ENCODE assay signal across 9 cellular contexts in the genomic region with DNA sequence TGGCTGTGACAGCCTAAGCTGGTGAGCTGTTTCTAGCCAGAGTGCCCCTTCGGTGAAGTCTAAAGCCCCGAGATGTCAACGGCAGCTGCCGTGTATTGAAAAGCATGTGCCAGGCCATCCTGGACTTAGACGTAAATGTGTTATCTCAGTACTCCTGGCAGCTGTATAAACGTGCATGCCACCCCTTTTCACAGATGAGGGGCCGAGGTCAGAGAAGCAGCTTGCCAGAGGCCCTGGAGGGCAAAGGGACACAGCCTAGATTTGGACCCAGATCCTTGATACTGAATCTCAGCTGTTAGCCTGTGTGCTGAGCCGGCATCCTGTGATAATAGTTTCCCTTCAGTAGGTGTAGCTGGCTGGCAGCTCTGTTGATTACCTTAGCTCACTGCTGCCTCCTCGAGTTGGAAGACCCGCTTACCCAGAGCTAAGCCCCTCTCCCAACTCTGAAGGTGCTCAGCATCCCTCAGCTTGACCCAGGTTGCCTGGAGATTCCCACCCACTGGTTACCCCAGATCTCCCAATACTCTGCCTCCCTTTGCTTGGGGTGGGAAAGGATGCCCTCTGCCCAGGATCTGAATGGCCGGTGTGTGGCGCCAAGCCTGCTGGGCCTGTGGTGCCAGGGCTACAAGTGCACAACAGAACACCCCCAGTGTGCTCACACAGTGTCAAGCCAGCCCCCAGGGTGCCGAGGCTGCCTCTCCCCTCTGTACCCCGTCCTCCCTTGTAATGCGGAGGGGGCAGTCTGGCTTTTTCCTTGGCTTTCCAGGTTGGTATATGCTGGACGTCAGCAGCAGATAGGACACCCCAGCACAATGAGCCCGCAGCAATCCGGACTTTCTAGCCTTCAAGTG. TPM values are rescaled to one million over a fixed set of nuclear protein-coding genes. Genes with fewer than 3 reads are reported as not detected.
A peak's percentile ranks its signal among the peaks of the same experiment; 100 is the strongest.
DNase-seq lines count a peak whose midpoint lies in the region; ATAC-seq and TF ChIP-seq lines count a peak whose summit lies in the region.
"Had no signal": no experiment of that assay in that cellular context is flagged by ENCODE, and none has a peak within 500 bp of the region (broad histone marks: within the 10 kb centered on the region; RNA-seq: fewer than 3 reads in every experiment).

No MANE protein-coding gene starts in this region.

- H3K4me1 Mint-ChIP-seq in Calu3 (ENCODE audit: low read depth, unreplicated experiment) (no peaks in the 10 kb centered on the region), MCF 10A (ENCODE audit: insufficient read depth, unreplicated experiment) (peaks cover 4% of the 10 kb centered on the region)
- peaks cover 7 to 11% of the 10 kb centered on the region in 2 donors for H3K4me1 Mint-ChIP-seq in stimulated activated naive B cell treated with anti-CD40 and anti-IgM and Interleukin-4, amounts not matched to agents 10 μg/mL and 1 μg/mL and 100 μg/mL, for 72 hours

- H3K4me3 Mint-ChIP-seq in Calu3 (ENCODE audit: low read depth, unreplicated experiment) (peak overlapping the region; percentile 83), MCF 10A (ENCODE audit: unreplicated experiment) (peak overlapping the region; percentile 75)
- peak overlapping the region; percentile 88 to 89 for H3K4me3 Mint-ChIP-seq in stimulated activated naive B cell treated with anti-CD40 and anti-IgM and Interleukin-4, amounts not matched to agents 10 μg/mL and 1 μg/mL and 100 μg/mL, for 72 hours

- peak; percentile 52 for DNase-seq in Calu3
- peak; percentile 52 for DNase-seq in SW480 (ENCODE audit: low spot score)
- DNase-seq in MCF 10A (ENCODE audit: unreplicated experiment): peak; percentile 67
- peak; percentile 58 for DNase-seq in left lobe of liver (ENCODE audit: low spot score)
- DNase-seq in stimulated activated naive B cell treated with anti-CD40 and anti-IgM and Interleukin-4, amounts not matched to agents 10 μg/mL and 1 μg/mL and 100 μg/mL, for 72 hours: no peak
- no peak for DNase-seq in pons (ENCODE audit: low spot score)

- H3K9me3 Mint-ChIP-seq in Calu3 (ENCODE audit: low read depth, unreplicated experiment) (no peaks in the 10 kb centered on the region), MCF 10A (ENCODE audit: unreplicated experiment) (no peaks in the 10 kb centered on the region)
- no peaks in the 10 kb centered on the region for H3K9me3 Mint-ChIP-seq in stimulated activated naive B cell treated with anti-CD40 and anti-IgM and Interleukin-4, amounts not matched to agents 10 μg/mL and 1 μg/mL and 100 μg/mL, for 72 hours

- ATAC-seq in HG02840 (IDR thresholded peaks at IDR 0.05; ENCODE audit: low FRiP score, unreplicated experiment) (peak; percentile 3), left lobe of liver (peak; percentile 30), HG02884 (IDR thresholded peaks at IDR 0.05; ENCODE audit: unreplicated experiment) (no peak)
- peak; percentile 11 to 25 for ATAC-seq in stimulated activated naive B cell treated with anti-CD40 and anti-IgM and Interleukin-4, amounts not matched to agents 10 μg/mL and 1 μg/mL and 100 μg/mL, for 72 hours (replicated peaks)

- H3K27me3 Mint-ChIP-seq in Calu3 (ENCODE audit: unreplicated experiment) (no peaks in the 10 kb centered on the region), MCF 10A (ENCODE audit: insufficient read depth, unreplicated experiment) (no peaks in the 10 kb centered on the region)
- H3K27me3 Mint-ChIP-seq in stimulated activated naive B cell treated with anti-CD40 and anti-IgM and Interleukin-4, amounts not matched to agents 10 μg/mL and 1 μg/mL and 100 μg/mL, for 72 hours: no peaks in the 10 kb centered on the region

- POLR2A ChIA-PET in MCF 10A (lab: Yijun Ruan, JAX): interaction anchor here (1.0 to 5.8 kb wide), 17 partner anchors 7 to 299 kb away, joined by 3 to 128 read pairs (median 15); a partner anchor contains a TSS

- TF ChIP-seq CTCF in Calu3 (IDR thresholded peaks at IDR 0.05; ENCODE audit: unreplicated experiment): peak; percentile 56
- TF ChIP-seq CTCF in MCF 10A (IDR thresholded peaks at IDR 0.05; ENCODE audit: unreplicated experiment): peak; percentile 58

- H3K27ac Mint-ChIP-seq in Calu3 (ENCODE audit: unreplicated experiment) (no peak overlapping the region), MCF 10A (ENCODE audit: low read depth, unreplicated experiment) (peak overlapping the region; percentile 75)
- H3K27ac Mint-ChIP-seq in stimulated activated naive B cell treated with anti-CD40 and anti-IgM and Interleukin-4, amounts not matched to agents 10 μg/mL and 1 μg/mL and 100 μg/mL, for 72 hours: peak overlapping the region; percentile 96

- BruUV-seq in Calu3 (replicated peaks; lab: Mats Ljungman, UMichigan) (no TSS peak), MCF 10A (replicated peaks; lab: Mats Ljungman, UMichigan) (no TSS peak)

- CTCF ChIA-PET in Calu3 (lab: Charles Lee) (interaction anchor here (0.6 to 3.2 kb wide), 6 partner anchors 18 to 770 kb away, joined by 3 to 58 read pairs (median 8); no protein-coding TSS in a partner anchor), MCF 10A (lab: Yijun Ruan, JAX) (interaction anchor here (0.6 to 6.0 kb wide), 16 partner anchors 9 to 430 kb away, joined by 3 to 36 read pairs (median 5); no protein-coding TSS in a partner anchor)

- intact Hi-C loops in Calu3 (cut with micrococcal nuclease; ENCODE audit: unreplicated experiment) (no loop called here), MCF 10A (cut with micrococcal nuclease) (loop anchor here (1.0 kb wide), 1 partner anchor 23 kb away; no protein-coding TSS in a partner anchor)

- H3K36me3 Mint-ChIP-seq in Calu3 (ENCODE audit: insufficient read depth, unreplicated experiment): peaks cover 14% of the 10 kb centered on the region
- no peaks in the 10 kb centered on the region for H3K36me3 Mint-ChIP-seq in MCF 10A (ENCODE audit: insufficient read depth, unreplicated experiment)
- no peaks in the 10 kb centered on the region for H3K36me3 Mint-ChIP-seq in stimulated activated naive B cell treated with anti-CD40 and anti-IgM and Interleukin-4, amounts not matched to agents 10 μg/mL and 1 μg/mL and 100 μg/mL, for 72 hours

RNA-seq across cellular contexts. Expression of a gene that starts 59.8 kb away (rescaled TPM):
- total RNA-seq in Calu3 (2022): 97.0 and 100.0 TPM in 2 replicates
- 0.28 and 0.39 TPM in 2 replicates for total RNA-seq in MCF 10A (2022)
- 0.08 TPM for total RNA-seq in left lobe of liver
- total RNA-seq: T-helper 2 cell treated with Interferon-gamma antibody and Interleukin-4, amounts not matched to agents 100 ng/mL and 5 ng/mL, for 36 hours had no signal

Comparison
In these comparisons a context has a peak if more than half of its experiments do, and no peak if none do; other contexts are left out.
1. DNase-seq: peak in Calu3 (single experiment), SW480 (single experiment), MCF 10A (single experiment) and left lobe of liver (single experiment); none in stimulated activated naive B cell treated with anti-CD40 and anti-IgM and Interleukin-4, amounts not matched to agents 10 μg/mL and 1 μg/mL and 100 μg/mL, for 72 hours (single experiment) and pons (single experiment).
2. RNA of a gene that starts 59.8 kb away (total RNA-seq): 97.0 to 100.0 TPM in Calu3; 0.28 to 0.39 TPM in MCF 10A and 0.08 TPM in left lobe of liver (single experiment); every median in the first group is over 10 times any median in the second.
3. Peak in every context shown above with its lines, with median percentiles within 50 percentile points of each other: H3K4me3 Mint-ChIP-seq.